ENCODE assay signal across 24 cellular contexts in genomic region chr3:194352631-194353290, GRCh38. TPM values are rescaled to one million over a fixed set of nuclear protein-coding genes. Genes with fewer than 3 reads are reported as not detected.
DNase-seq lines count a peak whose midpoint lies in the region; ATAC-seq and TF ChIP-seq lines count a peak whose summit lies in the region.
"Had no signal": no experiment of that assay in that cellular context is flagged by ENCODE, and none has a peak within 500 bp of the region (broad histone marks: within the 10 kb centered on the region; RNA-seq: fewer than 3 reads in every experiment).

No MANE protein-coding gene starts in this region.

- peak overlapping the region; percentile 19 for H3K4me3 Mint-ChIP-seq in T-helper 17 cell
- H3K4me3 Mint-ChIP-seq: CD4-positive, CD25-positive, alpha-beta regulatory T cell; HFFc6 had no signal

- intact Hi-C loops in spleen (cut with DNase I; ENCODE audit: low total_unique reads) = no loop called here

- WGBS in mesendoderm (ENCODE audit: extremely low coverage, insufficient coverage, low lambda C conversion rate) = 100% methylated on average over 4 of the region's 12 CpGs
- whole genome bisulfite sequencing in spleen, 5 donors = 85 to 91% (median 85%) methylated on average over 12 of the region's 12 CpGs

- H3K4me1 ChIP-seq in mesendoderm (ENCODE audit: control insufficient read depth, low read depth, low read length) = no peaks in the 10 kb centered on the region
- no peaks in the 10 kb centered on the region for H3K4me1 ChIP-seq in spleen
- H3K4me1 ChIP-seq: Caco-2, SJCRH30 had no signal

- H3K27ac Mint-ChIP-seq in T-helper 17 cell = no peak overlapping the region
- H3K27ac Mint-ChIP-seq: CD4-positive, CD25-positive, alpha-beta regulatory T cell; HFFc6 had no signal

- no peak overlapping the region for H2BK120ac ChIP-seq in mesendoderm (ENCODE audit: low read depth, low read length)

- no peak for TF ChIP-seq CTCF in C4-2B (conservative IDR thresholded peaks at IDR 0.05)
- no peak for TF ChIP-seq CTCF in spleen (IDR thresholded peaks at IDR 0.05 in 8 of 11, conservative IDR thresholded peaks at IDR 0.05 in 3 of 11)

- H3K36me3 ChIP-seq in mesendoderm (ENCODE audit: control insufficient read depth, insufficient read depth, low read length) = no peaks in the 10 kb centered on the region
- no peaks in the 10 kb centered on the region for H3K36me3 ChIP-seq in spleen
- H3K36me3 ChIP-seq: MG63, SJCRH30 had no signal

- peak overlapping the region; percentile 92 for H2AK5ac ChIP-seq in mesendoderm (ENCODE audit: low read length)

- no peak overlapping the region for H3K9ac ChIP-seq in mesendoderm (ENCODE audit: low read length)

- no peaks in the 10 kb centered on the region for H3K27me3 ChIP-seq in mesendoderm (ENCODE audit: insufficient read depth, low read length, poor library complexity)
- H3K27me3 ChIP-seq in spleen (replicated peaks in 1 of 7) = peaks cover 0 to 5% (median 0%) of the 10 kb centered on the region in 7 donors
- H3K27me3 ChIP-seq: MG63, SJCRH30 had no signal

- CTCF ChIA-PET in HEK293T (lab: Yijun Ruan, JAX) = no interaction called here

- POLR2A ChIA-PET in HEK293T (lab: Yijun Ruan, JAX) = no interaction called here

- H4K5ac ChIP-seq in mesendoderm (ENCODE audit: low read length) = no peak overlapping the region

- no peaks in the 10 kb centered on the region for H3K79me2 ChIP-seq in mesendoderm (ENCODE audit: control insufficient read depth, insufficient read depth, low read length)

- ATAC-seq in T-helper 17 cell (no peak), HG03565 (IDR thresholded peaks at IDR 0.05; ENCODE audit: unreplicated experiment) (no peak)

- H3K23ac ChIP-seq in mesendoderm (ENCODE audit: low read length) = no peak overlapping the region

- H3K36me3 Mint-ChIP-seq in T-helper 17 cell (ENCODE audit: low read depth) = no peaks in the 10 kb centered on the region
- H3K36me3 Mint-ChIP-seq: CD4-positive, CD25-positive, alpha-beta regulatory T cell had no signal

- no peaks in the 10 kb centered on the region for H3K9me3 ChIP-seq in T-helper 17 cell (ENCODE audit: control insufficient read depth, low read length, poor library complexity, severe bottlenecking)
- H3K9me3 ChIP-seq in spleen = no peaks in the 10 kb centered on the region
- H3K9me3 ChIP-seq: Caco-2, MG63, SJCRH30 had no signal

- no peaks in the 10 kb centered on the region for H3K4me1 Mint-ChIP-seq in T-helper 17 cell
- H3K4me1 Mint-ChIP-seq: CD4-positive, CD25-positive, alpha-beta regulatory T cell had no signal

- no peak overlapping the region for H3K4me2 ChIP-seq in mesendoderm (ENCODE audit: low read length)
- H3K4me2 ChIP-seq: PC-9 had no signal

- H3K27ac ChIP-seq in C4-2B (peak overlapping the region; percentile 61), mesendoderm (ENCODE audit: low read depth, low read length) (no peak overlapping the region), spleen (no peak overlapping the region)
- H3K27ac ChIP-seq: PC-9, RWPE1, SJCRH30 had no signal

- no peak for TF ChIP-seq POLR2A in spleen (IDR thresholded peaks at IDR 0.05)

- H2BK5ac ChIP-seq in mesendoderm (ENCODE audit: low read length) = no peak overlapping the region

- no peak overlapping the region for H3K56ac ChIP-seq in mesendoderm (ENCODE audit: low read length)

- no peak overlapping the region for H3K4me3 ChIP-seq in mesendoderm (ENCODE audit: low read length)
- H3K4me3 ChIP-seq in spleen = no peak overlapping the region
- H3K4me3 ChIP-seq: MG63, PC-9, SJCRH30 had no signal

- no peaks in the 10 kb centered on the region for H3K79me1 ChIP-seq in mesendoderm (ENCODE audit: low read length)

- no peak overlapping the region for H4K8ac ChIP-seq in mesendoderm (ENCODE audit: low read depth, low read length)

- peaks cover 8% of the 10 kb centered on the region for H3K27me3 Mint-ChIP-seq in T-helper 17 cell

- DNase-seq in HEK293T (ENCODE audit: extremely low spot score) (no peak), T-helper 17 cell (no peak), mesendoderm (no peak), spleen (no peak), COLO668 (lab: John Stamatoyannopoulos, UW; ENCODE audit: unreplicated experiment) (no peak), T-helper 9 cell (no peak)
- DNase-seq: AML-193; Caco-2; CD4-positive, CD25-positive, alpha-beta regulatory T cell; DMS153; HFFc6; MG63; NCI-H1048; NCI-H1436; NCI-H2029; NCI-H2227 treated with DMSO at 0.1 percent for 48 hours; NCI-H524 treated with DMSO at 0.1 percent for 48 hours; PC-9; SJCRH30; T-helper 2 cell had no signal

- H3K4ac ChIP-seq in mesendoderm (ENCODE audit: low read depth, low read length) = no peak overlapping the region

- no peak overlapping the region for H2BK15ac ChIP-seq in mesendoderm (replicated peaks; ENCODE audit: low read depth)

- no peak overlapping the region for H3K18ac ChIP-seq in mesendoderm (ENCODE audit: low read length)

TF ChIP-seq in HEK293T, 16 proteins besides CTCF, POLR2A, EP300 and RAD21:
- peak; percentile 50; the same call in 1 of the 2 replicates for TF ChIP-seq ARNT (IDR thresholded peaks at IDR 0.05)
- no peak for TF ChIP-seq CTBP1 (IDR thresholded peaks at IDR 0.05; ENCODE audit: borderline replicate concordance)
- TF ChIP-seq PKNOX1 (IDR thresholded peaks at IDR 0.05) = no peak
- TF ChIP-seq L3MBTL2 (conservative IDR thresholded peaks at IDR 0.05) = no peak

RNA-seq across cellular contexts. Expression of gene CPN2, which starts 1.6 kb away (rescaled TPM):
- not detected for total RNA-seq in T-helper 17 cell
- polyA plus RNA-seq in mesendoderm (2013, experiment 1 of 2) = 0.01 TPM
- polyA plus RNA-seq in mesendoderm (2013, experiment 2 of 2) = 0.01 TPM
- 1 to 10 TPM in 1 of 7 donors, under 1 TPM in 6; 0.26 to 4.4 (median 0.47) TPM for total RNA-seq in spleen
- polyA plus RNA-seq in spleen = 1 to 10 TPM; 1.0 to 1.7 (median 1.2) TPM
- total RNA-seq: Caco-2; CD4-positive, CD25-positive, alpha-beta regulatory T cell; H4; PC-9; SJCRH30 had no signal
- polyA plus RNA-seq: CD4-positive, CD25-positive, alpha-beta regulatory T cell had no signal

RNA-seq across cellular contexts. Expression of gene LRRC15, which starts 16.8 kb away (rescaled TPM):
- total RNA-seq in T-helper 17 cell (not detected), spleen (1 to 10 TPM in 1 of 7 donors, under 1 TPM in 5, not detected in 1; 0.09 to 1.1 (median 0.40) TPM)
- polyA plus RNA-seq in mesendoderm (2013, experiment 1 of 2) = 0.37 TPM
- polyA plus RNA-seq in mesendoderm (2013, experiment 2 of 2) = 0.39 TPM
- polyA plus RNA-seq in spleen = under 1 TPM; 0.24 to 0.54 (median 0.35) TPM
- total RNA-seq: CD4-positive, CD25-positive, alpha-beta regulatory T cell; PC-9 had no signal
- polyA plus RNA-seq: CD4-positive, CD25-positive, alpha-beta regulatory T cell had no signal

RNA-seq across cellular contexts. Expression of gene GP5, which starts 46.3 kb away (rescaled TPM):
- 1 to 10 TPM; 4.0 to 6.1 TPM for total RNA-seq in T-helper 17 cell
- 0.01 TPM for polyA plus RNA-seq in mesendoderm (2013, experiment 1 of 2)
- 0.03 TPM for polyA plus RNA-seq in mesendoderm (2013, experiment 2 of 2)
- 1 to 10 TPM in 3 of 7 donors, under 1 TPM in 4; 0.51 to 1.8 (median 0.79) TPM for total RNA-seq in spleen
- polyA plus RNA-seq in spleen = under 1 TPM; 0.15 to 0.27 (median 0.16) TPM
- total RNA-seq: H4, PC-9, SJCRH30 had no signal
